Comparison of ENCODE assay signal across 12 cellular contexts in genomic region chr1:2206813-2207488, GRCh38. TPM values are rescaled to one million over a fixed set of nuclear protein-coding genes. Genes with fewer than 3 reads are reported as not detected.
A peak's percentile ranks its signal among the peaks of the same experiment; 100 is the strongest.
DNase-seq lines count a peak whose midpoint lies in the region; ATAC-seq and TF ChIP-seq lines count a peak whose summit lies in the region.
"Had no signal": no experiment of that assay in that cellular context is flagged by ENCODE, and none has a peak within 500 bp of the region (broad histone marks: within the 10 kb centered on the region; RNA-seq: fewer than 3 reads in every experiment).

No MANE protein-coding gene starts in this region.

- TF ChIP-seq CTCF in activated CD8-positive, alpha-beta T cell treated with anti-CD3 and anti-CD28 coated beads for 36 hours (IDR thresholded peaks at IDR 0.05): no peak
- TF ChIP-seq CTCF in nephron progenitor cell (IDR thresholded peaks at IDR 0.05) (no peak), upper lobe of right lung (IDR thresholded peaks at IDR 0.05) (no peak)

- H3K4me3 ChIP-seq in upper lobe of right lung: no peak overlapping the region
- H3K4me3 ChIP-seq: HAP-1 had no signal

- H3K27me3 ChIP-seq in upper lobe of right lung: no peaks in the 10 kb centered on the region

- no peak for TF ChIP-seq POLR2A in erythroblast (IDR thresholded peaks at IDR 0.05; ENCODE audit: low read length)

- H3K27me3 Mint-ChIP-seq in activated CD8-positive, alpha-beta T cell treated with anti-CD3 and anti-CD28 coated beads, Interleukin-2, amount 10 ng/mL, durations not matched to agents 7 days and 5 days (ENCODE audit: low read depth): no peaks in the 10 kb centered on the region
- H3K27me3 Mint-ChIP-seq in activated CD8-positive, alpha-beta T cell treated with anti-CD3 and anti-CD28 coated beads for 36 hours: no peaks in the 10 kb centered on the region
- H3K27me3 Mint-ChIP-seq in nephron progenitor cell (ENCODE audit: low read depth, poor library complexity): peaks cover 4% of the 10 kb centered on the region
- H3K27me3 Mint-ChIP-seq: activated T-cell treated with anti-CD3 and anti-CD28 coated beads, Interleukin-2, amount 50 U/mL, for 24 hours had no signal

- no peaks in the 10 kb centered on the region for H3K36me3 ChIP-seq in upper lobe of right lung
- H3K36me3 ChIP-seq: HAP-1 had no signal

- no peaks in the 10 kb centered on the region for H3K36me3 Mint-ChIP-seq in activated CD8-positive, alpha-beta T cell treated with anti-CD3 and anti-CD28 coated beads, Interleukin-2, amount 10 ng/mL, durations not matched to agents 7 days and 5 days (ENCODE audit: low read depth)
- no peaks in the 10 kb centered on the region for H3K36me3 Mint-ChIP-seq in activated CD8-positive, alpha-beta T cell treated with anti-CD3 and anti-CD28 coated beads for 36 hours (ENCODE audit: low read depth)
- no peaks in the 10 kb centered on the region for H3K36me3 Mint-ChIP-seq in nephron progenitor cell (ENCODE audit: low read depth)

- H3K4me3 Mint-ChIP-seq in activated CD8-positive, alpha-beta T cell treated with anti-CD3 and anti-CD28 coated beads, Interleukin-2, amount 10 ng/mL, durations not matched to agents 7 days and 5 days: no peak overlapping the region
- H3K4me3 Mint-ChIP-seq in activated CD8-positive, alpha-beta T cell treated with anti-CD3 and anti-CD28 coated beads for 36 hours: no peak overlapping the region
- peak overlapping the region; percentile 51 for H3K4me3 Mint-ChIP-seq in nephron progenitor cell
- H3K4me3 Mint-ChIP-seq: activated T-cell treated with anti-CD3 and anti-CD28 coated beads, Interleukin-2, amount 50 U/mL, for 24 hours had no signal

- no peak overlapping the region for H3K27ac Mint-ChIP-seq in activated CD8-positive, alpha-beta T cell treated with anti-CD3 and anti-CD28 coated beads, Interleukin-2, amount 10 ng/mL, durations not matched to agents 7 days and 5 days
- no peak overlapping the region for H3K27ac Mint-ChIP-seq in activated CD8-positive, alpha-beta T cell treated with anti-CD3 and anti-CD28 coated beads for 36 hours
- no peak overlapping the region for H3K27ac Mint-ChIP-seq in nephron progenitor cell
- H3K27ac Mint-ChIP-seq: activated T-cell treated with anti-CD3 and anti-CD28 coated beads, Interleukin-2, amount 50 U/mL, for 24 hours had no signal

- CTCF ChIA-PET in activated CD8-positive, alpha-beta T cell treated with anti-CD3 and anti-CD28 coated beads, Interleukin-2, amount 10 ng/mL, durations not matched to agents 7 days and 5 days (lab: Charles Lee): interaction anchor here (0.5 to 1.9 kb wide), 5 partner anchors 12 to 578 kb away, joined by 3 to 5 read pairs (median 4); partner anchors contain the start of gene FAAP20
- CTCF ChIA-PET in activated CD8-positive, alpha-beta T cell treated with anti-CD3 and anti-CD28 coated beads for 36 hours (lab: Charles Lee): interaction anchor here (0.9 kb wide), 1 partner anchor 12 kb away, joined by 3 read pairs; the partner anchor contains the start of gene FAAP20

- peaks cover 10% of the 10 kb centered on the region for H3K4me1 Mint-ChIP-seq in activated CD8-positive, alpha-beta T cell treated with anti-CD3 and anti-CD28 coated beads, Interleukin-2, amount 10 ng/mL, durations not matched to agents 7 days and 5 days (ENCODE audit: low read depth)
- H3K4me1 Mint-ChIP-seq in activated CD8-positive, alpha-beta T cell treated with anti-CD3 and anti-CD28 coated beads for 36 hours (ENCODE audit: low read depth): peaks cover 2% of the 10 kb centered on the region
- H3K4me1 Mint-ChIP-seq in nephron progenitor cell: peaks cover 65% of the 10 kb centered on the region

- POLR2A ChIA-PET in activated CD8-positive, alpha-beta T cell treated with anti-CD3 and anti-CD28 coated beads, Interleukin-2, amount 10 ng/mL, durations not matched to agents 7 days and 5 days (lab: Charles Lee): interaction anchor here (0.9 to 1.1 kb wide), 3 partner anchors 21 to 177 kb away, joined by 3 read pairs; no protein-coding TSS in a partner anchor
- POLR2A ChIA-PET in activated CD8-positive, alpha-beta T cell treated with anti-CD3 and anti-CD28 coated beads for 36 hours (lab: Charles Lee): interaction anchor here (1.0 to 3.9 kb wide), 3 partner anchors 23 to 109 kb away, joined by 3 to 15 read pairs (median 3); no protein-coding TSS in a partner anchor

- peaks cover 52% of the 10 kb centered on the region for H3K4me1 ChIP-seq in upper lobe of right lung

- peak overlapping the region; percentile 91 for H3K27ac ChIP-seq in upper lobe of right lung

- DNase-seq in activated CD8-positive, alpha-beta T cell treated with anti-CD3 and anti-CD28 coated beads, Interleukin-2, amount 10 ng/mL, durations not matched to agents 7 days and 5 days: peak; percentile 20
- DNase-seq in activated CD8-positive, alpha-beta T cell treated with anti-CD3 and anti-CD28 coated beads for 36 hours: no peak
- DNase-seq in erythroblast (lab: John Stamatoyannopoulos, UW) (peak; percentile 60 to 67), nephron progenitor cell (peak; percentile 10), upper lobe of right lung (peak; percentile 68), activated T-cell treated with anti-CD3 and anti-CD28 coated beads for 4 hours (no peak)
- DNase-seq: activated T-cell treated with anti-CD3 and anti-CD28 coated beads, Interleukin-2, amount 50 U/mL, for 24 hours; GF-D8 had no signal

- no peaks in the 10 kb centered on the region for H3K9me3 Mint-ChIP-seq in activated CD8-positive, alpha-beta T cell treated with anti-CD3 and anti-CD28 coated beads, Interleukin-2, amount 10 ng/mL, durations not matched to agents 7 days and 5 days (ENCODE audit: insufficient read depth)
- H3K9me3 Mint-ChIP-seq in activated CD8-positive, alpha-beta T cell treated with anti-CD3 and anti-CD28 coated beads for 36 hours: no peaks in the 10 kb centered on the region
- no peaks in the 10 kb centered on the region for H3K9me3 Mint-ChIP-seq in nephron progenitor cell
- H3K9me3 Mint-ChIP-seq: activated T-cell treated with anti-CD3 and anti-CD28 coated beads, Interleukin-2, amount 50 U/mL, for 24 hours; neural crest cell had no signal

- no peaks in the 10 kb centered on the region for H3K9me3 ChIP-seq in upper lobe of right lung
- H3K9me3 ChIP-seq: HAP-1 had no signal

- intact Hi-C loops in activated CD8-positive, alpha-beta T cell treated with anti-CD3 and anti-CD28 coated beads for 36 hours (cut with micrococcal nuclease): no loop called here
- intact Hi-C loops in upper lobe of right lung (cut with DNase I): no loop called here

- ATAC-seq in activated CD8-positive, alpha-beta T cell treated with anti-CD3 and anti-CD28 coated beads, Interleukin-2, amount 10 ng/mL, durations not matched to agents 7 days and 5 days: no peak
- no peak for ATAC-seq in activated CD8-positive, alpha-beta T cell treated with anti-CD3 and anti-CD28 coated beads for 36 hours
- ATAC-seq in upper lobe of right lung: no peak
- ATAC-seq in GM19452 (IDR thresholded peaks at IDR 0.05; ENCODE audit: unreplicated experiment): no peak
- ATAC-seq in HG02763 (IDR thresholded peaks at IDR 0.05; ENCODE audit: unreplicated experiment): no peak

RNA-seq across cellular contexts. Expression of gene FAAP20, which starts 12.4 kb away (rescaled TPM):
- total RNA-seq in activated CD8-positive, alpha-beta T cell treated with anti-CD3 and anti-CD28 coated beads, Interleukin-2, amount 10 ng/mL, durations not matched to agents 7 days and 5 days: 10 to 100 TPM; 69.7 to 74.4 TPM
- 10 to 100 TPM; 64.7 to 71.7 TPM for total RNA-seq in activated CD8-positive, alpha-beta T cell treated with anti-CD3 and anti-CD28 coated beads for 36 hours
- total RNA-seq in upper lobe of right lung: 55.3 TPM

RNA-seq across cellular contexts. Expression of gene SKI, which starts 21.2 kb away (rescaled TPM):
- 10 to 100 TPM; 41.2 to 41.4 TPM for total RNA-seq in activated CD8-positive, alpha-beta T cell treated with anti-CD3 and anti-CD28 coated beads, Interleukin-2, amount 10 ng/mL, durations not matched to agents 7 days and 5 days
- 10 to 100 TPM; 27.5 to 28.3 TPM for total RNA-seq in activated CD8-positive, alpha-beta T cell treated with anti-CD3 and anti-CD28 coated beads for 36 hours
- total RNA-seq in upper lobe of right lung: 89.6 TPM

Comparison
In these comparisons a context has a peak if more than half of its experiments do, and no peak if none do; other contexts are left out.
1. DNase-seq: peak in activated CD8-positive, alpha-beta T cell treated with anti-CD3 and anti-CD28 coated beads, Interleukin-2, amount 10 ng/mL, durations not matched to agents 7 days and 5 days (single experiment), erythroblast (2 of 2), nephron progenitor cell (single experiment) and upper lobe of right lung (single experiment); none in activated CD8-positive, alpha-beta T cell treated with anti-CD3 and anti-CD28 coated beads for 36 hours (single experiment) and activated T-cell treated with anti-CD3 and anti-CD28 coated beads for 4 hours (single experiment).